In genomic region chr11:101169944-101170343, GRCh38 we compare ENCODE assay signal across 12 cellular contexts.
"Had no signal": no experiment of that assay in that cellular context is flagged by ENCODE, and none has a peak within 500 bp of the region (broad histone marks: within the 10 kb centered on the region; RNA-seq: fewer than 3 reads in every experiment).

No MANE protein-coding gene starts in this region.

- DNase-seq: activated CD4-positive, alpha-beta T cell treated with anti-CD3 and anti-CD28 coated beads, Interleukin-2, amount 10 ng/mL, durations not matched to agents 24 days and 14 days; activated CD8-positive, alpha-beta T cell treated with anti-CD3 and anti-CD28 coated beads for 36 hours; activated naive CD4-positive, alpha-beta T cell treated with anti-CD3 and anti-CD28 coated beads, Interleukin-2, amount 50 U/mL, for 16 hours; activated T-cell treated with anti-CD3 and anti-CD28 coated beads, Interleukin-2, amount 50 U/mL, for 24 hours; colonic mucosa; foreskin keratinocyte; hippocampal formation; islet precursor cell; lower lobe of right lung; stimulated activated CD4-positive, alpha-beta T cell treated with anti-CD3 and anti-CD28 coated beads, Interleukin-4, amount 100 ng/mL, for 24 hours; T1000; upper lobe of left lung had no signal
